In genomic region chr12:59039005-59039404, GRCh38 we compare ENCODE assay signal across 22 cellular contexts.
DNase-seq lines count a peak whose midpoint lies in the region; ATAC-seq, FAIRE-seq and TF ChIP-seq lines count a peak whose summit lies in the region.
"Had no signal": no experiment of that assay in that cellular context is flagged by ENCODE, and none has a peak within 500 bp of the region (broad histone marks: within the 10 kb centered on the region; RNA-seq: fewer than 3 reads in every experiment).

No MANE protein-coding gene starts in this region.

- H2BK120ac ChIP-seq in mesenchymal stem cell (ENCODE audit: low read depth, low read length): no peak overlapping the region

- no peak overlapping the region for H2BK5ac ChIP-seq in mesenchymal stem cell (ENCODE audit: low read depth, low read length, poor library complexity, severe bottlenecking)

- DNase-seq in Calu3: no peak
- DNase-seq in RWPE2 (ENCODE audit: low spot score): no peak
- no peak for DNase-seq in mesenchymal stem cell
- DNase-seq in GOT3 (lab: John Stamatoyannopoulos, UW): no peak
- DNase-seq in HPDE6-E6E7 (ENCODE audit: extremely low spot score): no peak
- DNase-seq in activated CD4-positive, alpha-beta T cell treated with anti-CD3 and anti-CD28 coated beads for 48 hours: no peak
- DNase-seq: 8988T; ACHN; BE2C; C1 segment of cervical spinal cord; CD4-positive, CD25-positive, alpha-beta regulatory T cell; CD8-positive, alpha-beta memory T cell; COR-L47; DMS153; DMS79; H9 had no signal

- H3K36me3 ChIP-seq in RWPE2 (ENCODE audit: low read depth): no peaks in the 10 kb centered on the region
- no peaks in the 10 kb centered on the region for H3K36me3 ChIP-seq in mesenchymal stem cell (ENCODE audit: control insufficient read depth in 1 of 2, insufficient read depth in 2 of 2, low read depth in 1 of 2, low read length in 2 of 2)
- H3K36me3 ChIP-seq: BE2C had no signal

- H3K27me3 ChIP-seq in RWPE2 (ENCODE audit: insufficient read depth, poor library complexity, severe bottlenecking) (no peaks in the 10 kb centered on the region), mesenchymal stem cell (ENCODE audit: control insufficient read depth in 1 of 2, insufficient read depth in 1 of 2, low read length in 2 of 2) (no peaks in the 10 kb centered on the region)
- H3K27me3 ChIP-seq: BE2C had no signal

- H3K4me1 Mint-ChIP-seq in Calu3 (ENCODE audit: low read depth, unreplicated experiment): peaks cover 69% of the 10 kb centered on the region
- no peaks in the 10 kb centered on the region for H3K4me1 Mint-ChIP-seq in stimulated activated memory B cell treated with anti-CD40 and anti-IgM and Interleukin-4, amounts not matched to agents 10 μg/mL and 1 μg/mL and 100 μg/mL, for 72 hours
- H3K4me1 Mint-ChIP-seq: CD4-positive, CD25-positive, alpha-beta regulatory T cell; CD8-positive, alpha-beta memory T cell had no signal

- ATAC-seq in RWPE2 (ENCODE audit: low read depth): no peak
- ATAC-seq in stimulated activated memory B cell treated with anti-CD40 and anti-IgM and Interleukin-4, amounts not matched to agents 10 μg/mL and 1 μg/mL and 100 μg/mL, for 72 hours: no peak
- ATAC-seq: GM12878, HepG2 had no signal

- H2AFZ ChIP-seq in mesenchymal stem cell (ENCODE audit: low read depth, low read length): no peak overlapping the region

- H3K36me3 Mint-ChIP-seq in Calu3 (ENCODE audit: insufficient read depth, unreplicated experiment): peaks cover 30% of the 10 kb centered on the region
- no peaks in the 10 kb centered on the region for H3K36me3 Mint-ChIP-seq in stimulated activated memory B cell treated with anti-CD40 and anti-IgM and Interleukin-4, amounts not matched to agents 10 μg/mL and 1 μg/mL and 100 μg/mL, for 72 hours
- H3K36me3 Mint-ChIP-seq: CD4-positive, CD25-positive, alpha-beta regulatory T cell; CD8-positive, alpha-beta memory T cell had no signal

- H3K27ac Mint-ChIP-seq in Calu3 (ENCODE audit: unreplicated experiment): peak overlapping the region; percentile 94
- no peak overlapping the region for H3K27ac Mint-ChIP-seq in stimulated activated memory B cell treated with anti-CD40 and anti-IgM and Interleukin-4, amounts not matched to agents 10 μg/mL and 1 μg/mL and 100 μg/mL, for 72 hours
- H3K27ac Mint-ChIP-seq: CD4-positive, CD25-positive, alpha-beta regulatory T cell; H9 had no signal

- no peak for TF ChIP-seq CTCF in Calu3 (IDR thresholded peaks at IDR 0.05; ENCODE audit: unreplicated experiment)
- TF ChIP-seq CTCF in RWPE2 (IDR thresholded peaks at IDR 0.05; ENCODE audit: poor library complexity, severe bottlenecking): no peak

- FAIRE-seq in endometrium (lab: Jason Lieb, UNC): peak; percentile 82
- FAIRE-seq: D721Med, GM12878, H1, HepG2 had no signal

- no peak overlapping the region for H4K91ac ChIP-seq in mesenchymal stem cell (ENCODE audit: low read length)

- no CpG with 5 or more reads among the region's 2 CpGs for WGBS in mesenchymal stem cell

- H2BK15ac ChIP-seq in mesenchymal stem cell (ENCODE audit: low read depth, poor library complexity, severe bottlenecking): no peak overlapping the region

- no peaks in the 10 kb centered on the region for H3K9me3 ChIP-seq in RWPE2 (ENCODE audit: severe bottlenecking)
- no peaks in the 10 kb centered on the region for H3K9me3 ChIP-seq in mesenchymal stem cell (ENCODE audit: control insufficient read depth, low read length)
- H3K9me3 ChIP-seq: BE2C had no signal

- CTCF ChIA-PET in Calu3 (lab: Charles Lee): interaction anchor here (3.0 kb wide), 1 partner anchor 89 kb away, joined by 14 read pairs; no protein-coding TSS in a partner anchor

- no TSS peak for BruUV-seq in Calu3 (replicated peaks; lab: Mats Ljungman, UMichigan)

- H3K14ac ChIP-seq in mesenchymal stem cell (ENCODE audit: low read length in 2 of 2): no peak overlapping the region

- H2AK5ac ChIP-seq in mesenchymal stem cell (ENCODE audit: low read length, severe bottlenecking): peak overlapping the region; percentile 97

- no peak overlapping the region for H2BK12ac ChIP-seq in mesenchymal stem cell (ENCODE audit: low read length in 2 of 2)

- H3K79me1 ChIP-seq in mesenchymal stem cell (replicated peaks; ENCODE audit: low read length, poor library complexity, severe bottlenecking): peaks cover 2% of the 10 kb centered on the region

- H4K8ac ChIP-seq in mesenchymal stem cell (ENCODE audit: low read length): no peak overlapping the region

- no peaks in the 10 kb centered on the region for H3K9me3 Mint-ChIP-seq in Calu3 (ENCODE audit: low read depth, unreplicated experiment)
- H3K9me3 Mint-ChIP-seq in stimulated activated memory B cell treated with anti-CD40 and anti-IgM and Interleukin-4, amounts not matched to agents 10 μg/mL and 1 μg/mL and 100 μg/mL, for 72 hours: peaks cover 4% of the 10 kb centered on the region
- H3K9me3 Mint-ChIP-seq: H9 had no signal

- H3K27ac ChIP-seq in RWPE2 (ENCODE audit: poor library complexity, severe bottlenecking): peak overlapping the region; percentile 100
- no peak overlapping the region for H3K27ac ChIP-seq in mesenchymal stem cell (ENCODE audit: low read length, poor library complexity, severe bottlenecking)

- H3K4me3 ChIP-seq in RWPE2 (ENCODE audit: severe bottlenecking) (no peak overlapping the region), mesenchymal stem cell (ENCODE audit: insufficient read depth in 1 of 2, low read depth in 1 of 2, low read length in 2 of 2) (no peak overlapping the region)
- H3K4me3 ChIP-seq: GM12878 had no signal

- no peak overlapping the region for H3K4ac ChIP-seq in mesenchymal stem cell (ENCODE audit: low read depth in 1 of 2, low read length in 2 of 2)

- no peak overlapping the region for H3K23ac ChIP-seq in mesenchymal stem cell (ENCODE audit: low read length in 2 of 2)

- no peak overlapping the region for H3K18ac ChIP-seq in mesenchymal stem cell (ENCODE audit: low read depth in 1 of 2, low read length in 2 of 2)

- intact Hi-C loops in Calu3 (cut with micrococcal nuclease; ENCODE audit: unreplicated experiment): no loop called here

- no peak overlapping the region for H3K4me3 Mint-ChIP-seq in Calu3 (ENCODE audit: low read depth, unreplicated experiment)
- H3K4me3 Mint-ChIP-seq in stimulated activated memory B cell treated with anti-CD40 and anti-IgM and Interleukin-4, amounts not matched to agents 10 μg/mL and 1 μg/mL and 100 μg/mL, for 72 hours: no peak overlapping the region
- H3K4me3 Mint-ChIP-seq: CD4-positive, CD25-positive, alpha-beta regulatory T cell; CD8-positive, alpha-beta memory T cell; H9 had no signal

- no peaks in the 10 kb centered on the region for H3K27me3 Mint-ChIP-seq in Calu3 (ENCODE audit: unreplicated experiment)
- H3K27me3 Mint-ChIP-seq in stimulated activated memory B cell treated with anti-CD40 and anti-IgM and Interleukin-4, amounts not matched to agents 10 μg/mL and 1 μg/mL and 100 μg/mL, for 72 hours: no peaks in the 10 kb centered on the region
- H3K27me3 Mint-ChIP-seq: CD4-positive, CD25-positive, alpha-beta regulatory T cell; CD8-positive, alpha-beta memory T cell had no signal

- H3K4me1 ChIP-seq in RWPE2 (ENCODE audit: insufficient read depth, poor library complexity, severe bottlenecking): peaks cover 48% of the 10 kb centered on the region
- H3K4me1 ChIP-seq in mesenchymal stem cell (ENCODE audit: control insufficient read depth, insufficient read depth, low read depth, low read length): peaks cover 4% of the 10 kb centered on the region
- H3K4me1 ChIP-seq: BE2C had no signal

- H3K4me2 ChIP-seq in mesenchymal stem cell (ENCODE audit: low read length, poor library complexity, severe bottlenecking): no peak overlapping the region

- no peak overlapping the region for H3K9ac ChIP-seq in mesenchymal stem cell (ENCODE audit: low read length)
